1 cellular context compared by ENCODE assay signal in genomic region chr11:12165237-12165875, GRCh38.
TF ChIP-seq lines count a peak whose summit lies in the region.

No MANE protein-coding gene starts in this region.

TF ChIP-seq in IMR-90, 13 proteins besides CTCF, POLR2A, EP300 and RAD21 (continued from another document):
- no peak for TF ChIP-seq CHD1 (IDR thresholded peaks at IDR 0.05; ENCODE audit: low read depth, low read length)
